ENCODE assay signal across 1 cellular context in the genomic region with DNA sequence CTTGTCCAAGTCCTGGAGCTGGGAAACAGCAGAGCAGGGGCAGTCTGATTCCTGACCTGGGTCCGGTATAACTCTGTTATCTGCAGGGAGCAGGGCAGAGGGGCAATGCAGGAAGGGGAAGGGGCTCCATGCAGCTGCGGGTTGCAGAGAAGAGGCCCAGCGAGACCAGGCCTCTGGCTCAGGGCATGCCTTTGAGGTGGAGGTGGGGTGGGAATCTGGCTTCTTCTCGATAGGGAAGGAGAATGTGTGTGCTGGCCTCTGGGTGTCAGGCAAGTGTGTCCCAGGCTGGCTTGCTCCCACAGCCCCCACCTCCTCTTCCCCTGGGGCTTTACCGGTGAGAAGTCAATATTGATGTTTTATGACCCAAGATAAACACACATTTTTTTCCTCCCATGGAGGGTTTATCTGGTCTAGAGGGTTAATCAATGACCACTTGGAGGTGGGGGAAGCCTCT.
TF ChIP-seq lines count a peak whose summit lies in the region.

No MANE protein-coding gene starts in this region.

TF ChIP-seq in HepG2, 621 proteins besides CTCF, POLR2A, EP300 and RAD21 (continued from another document and continues in another):
- TF ChIP-seq ZNF512B (CRISPR knock-in tag; IDR thresholded peaks at IDR 0.05; ENCODE audit: borderline replicate concordance) (peak; percentile 5), HIVEP1 (CRISPR knock-in tag; IDR thresholded peaks at IDR 0.05) (peak; percentile 69; the same call in 1 of the 2 replicates), ZNF180 (CRISPR knock-in tag; IDR thresholded peaks at IDR 0.05; ENCODE audit: borderline replicate concordance, low read depth) (no peak), AKNA (CRISPR knock-in tag; IDR thresholded peaks at IDR 0.05; ENCODE audit: borderline replicate concordance) (no peak), ZFP1 (CRISPR knock-in tag; IDR thresholded peaks at IDR 0.05) (0 out of 2 replicates have a peak, but pooled peaks have one; percentile 62), MXI1 (IDR thresholded peaks at IDR 0.05; ENCODE audit: borderline replicate concordance, low read depth, low read length) (peak; percentile 80; the same call in 2 of the 3 replicates), ZNF800 (CRISPR knock-in tag; IDR thresholded peaks at IDR 0.05) (0 out of 2 replicates have a peak, but pooled peaks have one; percentile 55), KDM1A (CRISPR knock-in tag; IDR thresholded peaks at IDR 0.05) (0 out of 2 replicates have a peak, but pooled peaks have one; percentile 4), ZNF792 (CRISPR knock-in tag; IDR thresholded peaks at IDR 0.05) (peak; percentile 58; the same call in 1 of the 2 replicates), ZNF543 (CRISPR knock-in tag; IDR thresholded peaks at IDR 0.05) (peak; percentile 85; the same call in 1 of the 2 replicates), ZNF775 (CRISPR knock-in tag; IDR thresholded peaks at IDR 0.05; ENCODE audit: borderline replicate concordance) (peak; percentile 94), PHF8 (CRISPR knock-in tag; IDR thresholded peaks at IDR 0.05) (peak; percentile 58), KAT2B (IDR thresholded peaks at IDR 0.05; ENCODE audit: borderline replicate concordance, low read depth, low read length) (peak; percentile 21; the same call in 1 of the 2 replicates), THAP11 (CRISPR knock-in tag; IDR thresholded peaks at IDR 0.05) (peak; percentile 83), SAP130 (CRISPR knock-in tag; IDR thresholded peaks at IDR 0.05; ENCODE audit: low read depth) (peak; percentile 87; the same call in 1 of the 2 replicates), ZNF407 (CRISPR knock-in tag; IDR thresholded peaks at IDR 0.05; ENCODE audit: not compliant biosample characterization) (no peak), TCF7 (IDR thresholded peaks at IDR 0.05; ENCODE audit: low read depth) (peak; percentile 80), ZBTB10 (CRISPR knock-in tag; IDR thresholded peaks at IDR 0.05; ENCODE audit: borderline replicate concordance) (peak; percentile 95), ZBTB7B (CRISPR knock-in tag; IDR thresholded peaks at IDR 0.05) (peak; percentile 85), ZNF557 (CRISPR knock-in tag; IDR thresholded peaks at IDR 0.05) (peak; percentile 88; the same call in 1 of the 2 replicates), ZC3H4 (CRISPR knock-in tag; IDR thresholded peaks at IDR 0.05; ENCODE audit: borderline replicate concordance) (no peak), BORCS8-MEF2B (CRISPR knock-in tag; IDR thresholded peaks at IDR 0.05) (peak; percentile 76; the same call in 1 of the 2 replicates), NFKBIZ (CRISPR knock-in tag; IDR thresholded peaks at IDR 0.05) (peak; percentile 94), ZNF670 (CRISPR knock-in tag; IDR thresholded peaks at IDR 0.05; ENCODE audit: borderline replicate concordance) (peak; percentile 87; the same call in 1 of the 2 replicates), MED8 (CRISPR knock-in tag; IDR thresholded peaks at IDR 0.05; ENCODE audit: insufficient replicate concordance) (peak; percentile 98), PLRG1 (conservative IDR thresholded peaks at IDR 0.05) (no peak), ZNF354B (CRISPR knock-in tag; IDR thresholded peaks at IDR 0.05) (peak; percentile 18; the same call in 1 of the 2 replicates)
- TF ChIP-seq, protein P1, sequence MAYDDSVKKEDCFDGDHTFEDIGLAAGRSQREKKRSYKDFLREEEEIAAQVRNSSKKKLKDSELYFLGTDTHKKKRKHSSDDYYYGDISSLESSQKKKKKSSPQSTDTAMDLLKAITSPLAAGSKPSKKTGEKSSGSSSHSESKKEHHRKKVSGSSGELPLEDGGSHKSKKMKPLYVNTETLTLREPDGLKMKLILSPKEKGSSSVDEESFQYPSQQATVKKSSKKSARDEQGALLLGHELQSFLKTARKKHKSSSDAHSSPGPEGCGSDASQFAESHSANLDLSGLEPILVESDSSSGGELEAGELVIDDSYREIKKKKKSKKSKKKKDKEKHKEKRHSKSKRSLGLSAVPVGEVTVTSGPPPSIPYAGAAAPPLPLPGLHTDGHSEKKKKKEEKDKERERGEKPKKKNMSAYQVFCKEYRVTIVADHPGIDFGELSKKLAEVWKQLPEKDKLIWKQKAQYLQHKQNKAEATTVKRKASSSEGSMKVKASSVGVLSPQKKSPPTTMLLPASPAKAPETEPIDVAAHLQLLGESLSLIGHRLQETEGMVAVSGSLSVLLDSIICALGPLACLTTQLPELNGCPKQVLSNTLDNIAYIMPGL (CRISPR knock-in tag; IDR thresholded peaks at IDR 0.05; ENCODE audit: borderline replicate concordance in 1 of 2, low read depth in 1 of 2), result peak in 1 of 2 experiments; percentile 54; a peak in 2 of 4 replicates
- TF ChIP-seq, protein P2, sequence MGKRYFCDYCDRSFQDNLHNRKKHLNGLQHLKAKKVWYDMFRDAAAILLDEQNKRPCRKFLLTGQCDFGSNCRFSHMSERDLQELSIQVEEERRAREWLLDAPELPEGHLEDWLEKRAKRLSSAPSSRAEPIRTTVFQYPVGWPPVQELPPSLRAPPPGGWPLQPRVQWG (CRISPR knock-in tag; IDR thresholded peaks at IDR 0.05; ENCODE audit: borderline replicate concordance, low read depth), result no peak
